Comparison of ENCODE assay signal across 12 cellular contexts in the genomic region with DNA sequence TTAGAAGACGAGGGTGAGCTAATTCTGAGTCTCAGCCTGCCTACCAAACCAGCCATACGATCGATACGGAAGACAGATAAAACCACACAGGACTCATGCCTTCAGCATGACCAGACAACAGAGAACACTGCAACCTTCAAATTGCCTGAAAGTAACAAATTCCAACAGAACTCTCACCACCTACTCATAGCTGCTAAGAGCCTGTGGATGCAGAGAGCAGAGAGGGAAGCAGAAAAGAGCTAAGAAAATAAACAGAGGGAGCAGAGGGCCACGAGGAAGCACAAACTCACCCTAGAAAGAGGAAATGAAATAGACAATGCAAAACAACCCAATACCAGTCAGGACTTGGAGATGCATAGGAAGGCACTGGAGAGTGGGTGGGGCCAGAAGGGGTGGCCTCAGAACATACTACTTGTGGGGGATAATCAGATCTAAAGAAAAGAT.
DNase-seq lines count a peak whose midpoint lies in the region; ATAC-seq and TF ChIP-seq lines count a peak whose summit lies in the region.
"Had no signal": no experiment of that assay in that cellular context is flagged by ENCODE, and none has a peak within 500 bp of the region (broad histone marks: within the 10 kb centered on the region; RNA-seq: fewer than 3 reads in every experiment).

No MANE protein-coding gene starts in this region.

- H3K9me3 ChIP-seq in MG63 (no peaks in the 10 kb centered on the region), spleen (no peaks in the 10 kb centered on the region), mucosa of descending colon (no peaks in the 10 kb centered on the region)
- H3K9me3 ChIP-seq: sigmoid colon, thoracic aorta had no signal

- H3K36me3 ChIP-seq in MG63: no peaks in the 10 kb centered on the region
- no peaks in the 10 kb centered on the region for H3K36me3 ChIP-seq in spleen
- H3K36me3 ChIP-seq in mucosa of descending colon (ENCODE audit: low read depth): no peaks in the 10 kb centered on the region
- H3K36me3 ChIP-seq: sigmoid colon, thoracic aorta had no signal

- TF ChIP-seq POLR2A in spleen (IDR thresholded peaks at IDR 0.05): no peak

- ATAC-seq in GM18502 (IDR thresholded peaks at IDR 0.05; ENCODE audit: poor library complexity, unreplicated experiment) (peak; percentile 95), mucosa of descending colon (no peak)

- H3K4me3 ChIP-seq in MG63: peak overlapping the region; percentile 0; the same call in 1 of the 2 replicates
- H3K4me3 ChIP-seq in spleen: no peak overlapping the region
- H3K4me3 ChIP-seq in mucosa of descending colon: no peak overlapping the region
- H3K4me3 ChIP-seq: sigmoid colon, thoracic aorta had no signal

- peak overlapping the region; percentile 76 for H3K4me3 Mint-ChIP-seq in HFFc6

- 42 to 64% (median 53%) methylated on average over 5 of the region's 5 CpGs for WGBS in spleen, 5 donors

- intact Hi-C loops in spleen (cut with DNase I; ENCODE audit: low total_unique reads): no loop called here
- intact Hi-C loops in mucosa of descending colon (cut with DNase I, micrococcal nuclease): no loop called here

- no peak overlapping the region for H3K27ac ChIP-seq in spleen
- H3K27ac ChIP-seq: sigmoid colon, thoracic aorta had no signal

- TF ChIP-seq CTCF in HFFc6 (IDR thresholded peaks at IDR 0.05) (no peak), spleen (IDR thresholded peaks at IDR 0.05 in 8 of 11, conservative IDR thresholded peaks at IDR 0.05 in 3 of 11) (no peak), mucosa of descending colon (IDR thresholded peaks at IDR 0.05) (no peak)

- peak overlapping the region; percentile 88 for H3K27ac Mint-ChIP-seq in HFFc6

- H3K9me3 Mint-ChIP-seq in HFFc6: no peaks in the 10 kb centered on the region

- H3K36me3 Mint-ChIP-seq in HFFc6 (ENCODE audit: low read depth): 0 out of 2 replicates have a peak, but pooled peaks cover 6% of the 10 kb centered on the region

- no peaks in the 10 kb centered on the region for H3K27me3 ChIP-seq in MG63
- no peaks in the 10 kb centered on the region for H3K27me3 ChIP-seq in spleen (replicated peaks in 1 of 7)
- H3K27me3 ChIP-seq: sigmoid colon had no signal

- peaks cover 70% of the 10 kb centered on the region for H3K4me1 Mint-ChIP-seq in HFFc6 (ENCODE audit: low read depth)

- DNase-seq in HFFc6: peak; percentile 94
- peak; percentile 73 for DNase-seq in MG63
- DNase-seq in germinal center (ENCODE audit: low spot score): peak; percentile 17
- no peak for DNase-seq in spleen
- DNase-seq in mucosa of descending colon: no peak
- no peak for DNase-seq in KG1 (lab: John Stamatoyannopoulos, UW)
- DNase-seq in C1 segment of cervical spinal cord (lab: John Stamatoyannopoulos, UW): no peak
- DNase-seq: activated CD4-positive, alpha-beta T cell treated with anti-CD3 and anti-CD28 coated beads for 4 hours; NCI-H510A treated with DMSO at 0.1 percent for 48 hours; sigmoid colon had no signal

- H3K4me1 ChIP-seq in spleen (no peaks in the 10 kb centered on the region), mucosa of descending colon (ENCODE audit: low read depth) (no peaks in the 10 kb centered on the region)
- H3K4me1 ChIP-seq: sigmoid colon had no signal

- H3K27me3 Mint-ChIP-seq in HFFc6 (ENCODE audit: insufficient read depth): no peaks in the 10 kb centered on the region; the same call in 1 of the 2 replicates

Comparison
In these comparisons a context has a peak if more than half of its experiments do, and no peak if none do; other contexts are left out.
1. DNase-seq: peak in HFFc6 (single experiment), MG63 (single experiment) and germinal center (single experiment); none in spleen (single experiment), mucosa of descending colon (0 of 3), KG1 (single experiment) and C1 segment of cervical spinal cord (0 of 14).